Comparison of ENCODE assay signal across 8 cellular contexts in the genomic region with DNA sequence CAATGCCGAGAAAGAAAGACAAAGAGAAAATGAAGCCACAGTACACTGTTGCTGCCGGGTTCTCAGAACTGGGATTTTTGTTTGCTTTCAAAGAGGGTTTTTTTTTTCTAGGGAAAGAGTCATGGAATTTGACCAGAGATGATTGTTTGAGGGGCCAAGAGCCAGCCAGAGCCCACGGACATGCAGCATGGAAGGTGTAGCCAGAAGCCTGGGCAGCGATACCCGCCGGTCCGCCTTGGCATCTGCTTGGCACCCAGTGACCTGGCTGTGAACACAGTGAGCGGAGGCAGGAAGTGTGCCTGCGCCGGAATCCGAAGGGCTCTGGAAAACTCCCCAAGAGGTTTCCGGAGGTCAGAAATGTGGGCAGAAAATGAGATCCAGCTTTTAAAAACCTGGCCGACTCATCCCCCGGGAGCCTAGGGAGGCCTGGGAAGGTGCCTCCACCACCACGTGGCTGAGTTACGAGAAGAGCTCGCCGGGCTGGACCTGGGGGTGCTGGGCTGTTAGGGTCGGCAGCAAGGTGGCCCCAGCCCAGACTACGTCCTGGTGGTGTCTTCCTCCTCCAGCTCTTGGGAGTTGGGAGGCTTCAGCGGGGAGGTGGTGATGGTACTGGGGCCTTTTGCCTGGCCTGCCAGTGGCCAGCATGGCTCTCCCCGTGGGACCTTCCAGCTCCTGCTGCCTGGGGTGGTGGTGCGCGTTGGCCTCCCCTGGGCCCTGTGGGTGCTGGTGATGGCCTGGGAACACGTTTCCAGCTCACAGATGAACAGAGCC.
DNase-seq lines count a peak whose midpoint lies in the region; ATAC-seq and TF ChIP-seq lines count a peak whose summit lies in the region.

No MANE protein-coding gene starts in this region.

- H3K9ac ChIP-seq in HCT116 (ENCODE audit: low read length) = no peak overlapping the region

- intact Hi-C loops in HCT116 (cut with micrococcal nuclease) = no loop called here
- intact Hi-C loops in stomach (cut with DNase I; ENCODE audit: low total_unique reads) = no loop called here

- H3K9me3 ChIP-seq in HCT116 (ENCODE audit: control insufficient read depth in 1 of 2, insufficient read depth in 1 of 2, low read depth in 1 of 2, low read length in 2 of 2) (no peaks in the 10 kb centered on the region), stomach (no peaks in the 10 kb centered on the region)

- H3K4me3 ChIP-seq in HCT116 (replicated peaks in 1 of 2; ENCODE audit: low read depth in 1 of 2, low read length in 2 of 2) = no peak overlapping the region
- H3K4me3 ChIP-seq in stomach = peak overlapping the region; percentile 11 to 43 (median 23)

- ATAC-seq in HCT116 = no peak

- no peak for TF ChIP-seq EP300 in stomach (IDR thresholded peaks at IDR 0.05)

- H3K79me2 ChIP-seq in HCT116 (ENCODE audit: insufficient read depth, low read length) = peaks cover 100% of the 10 kb centered on the region

- no peaks in the 10 kb centered on the region; the same call in 1 of the 2 replicates for H4K20me1 ChIP-seq in HCT116 (ENCODE audit: insufficient read depth)

- RAD21 ChIA-PET in HCT116 (lab: Charles Lee; ENCODE audit: low non-redundant PET in 1 of 2, low total read pairs in 2 of 2, uncharacterized antibody in 2 of 2, unreplicated experiment in 2 of 2) = no interaction called here

- no peak overlapping the region for H3K4me2 ChIP-seq in HCT116 (ENCODE audit: low read length)

- POLR2A ChIA-PET in HCT116 (lab: Charles Lee) = no interaction called here

- H3K27ac ChIP-seq in HCT116 (ENCODE audit: low read depth, low read length) (peak overlapping the region; percentile 11; the same call in 1 of the 2 replicates), stomach (peak overlapping the region; percentile 82 to 100 (median 99))

- CTCF ChIA-PET in HCT116 (lab: Charles Lee) = no interaction called here

- H3K9me2 ChIP-seq in HCT116 (ENCODE audit: insufficient read depth) = no peaks in the 10 kb centered on the region

- WGBS in stomach, 5 donors = 18 to 37% (median 26%) methylated on average over 14 to 25 of the region's 25 CpGs

- no peak overlapping the region for H2AFZ ChIP-seq in HCT116 (ENCODE audit: low read depth, low read length, poor library complexity, severe bottlenecking)

- H3K36me3 ChIP-seq in HCT116 (ENCODE audit: control insufficient read depth in 1 of 2, insufficient read depth in 2 of 2, low read length in 2 of 2) (peaks cover 4 to 54% of the 10 kb centered on the region in 2 experiments; a peak in 3 of 4 replicates), stomach (peaks cover 29 to 56% (median 42%) of the 10 kb centered on the region in 4 donors)

- TF ChIP-seq RAD21 in HCT116 (IDR thresholded peaks at IDR 0.05; ENCODE audit: low read depth) = no peak

- DNase-seq in HCT116 (ENCODE audit: low read depth, low spot score) = no peak
- peak; percentile 62 for DNase-seq in cerebellar cortex (ENCODE audit: low spot score)
- DNase-seq in kidney glomerular epithelial cell (lab: John Stamatoyannopoulos, UW) = peak; percentile 58
- DNase-seq in stomach = peak; percentile 79
- DNase-seq in activated CD4-positive, alpha-beta T cell treated with anti-CD3 and anti-CD28 coated beads, Interleukin-2, amount 50 U/mL, for 1 hour = no peak
- DNase-seq in central memory CD4-positive, alpha-beta T cell = no peak
- DNase-seq in NCI-H2029 treated with DMSO at 0.1 percent for 48 hours (lab: John Stamatoyannopoulos, UW) = no peak
- DNase-seq in HuH-7.5 (ENCODE audit: low spot score) = no peak

- TF ChIP-seq CTCF in HCT116 (IDR thresholded peaks at IDR 0.05 in 2 of 3, conservative IDR thresholded peaks at IDR 0.05 in 1 of 3; ENCODE audit: borderline replicate concordance in 1 of 3, insufficient read depth in 1 of 3, low read depth in 2 of 3, low read length in 2 of 3) (no peak), stomach (IDR thresholded peaks at IDR 0.05) (no peak)

- no peak for TF ChIP-seq POLR2A in HCT116 (IDR thresholded peaks at IDR 0.05; ENCODE audit: borderline replicate concordance, extremely low read depth, insufficient read depth, insufficient read length)
- no peak for TF ChIP-seq POLR2A in stomach (IDR thresholded peaks at IDR 0.05)

- no TSS peak for BruUV-seq in HCT116 (replicated peaks; lab: Mats Ljungman, UMichigan)

- H3K27me3 ChIP-seq in HCT116 (ENCODE audit: insufficient read depth, low read length) = no peaks in the 10 kb centered on the region
- no peaks in the 10 kb centered on the region for H3K27me3 ChIP-seq in stomach

- H3K4me1 ChIP-seq in HCT116 (ENCODE audit: control insufficient read depth in 1 of 2, insufficient read depth in 2 of 2, low read length in 2 of 2) (peaks cover 25 to 49% of the 10 kb centered on the region in 2 experiments), stomach (peaks cover 98 to 100% (median 100%) of the 10 kb centered on the region in 4 donors)

TF ChIP-seq in HCT116, 20 proteins besides CTCF, POLR2A, EP300 and RAD21:
- no peak for TF ChIP-seq TCF7L2 (IDR thresholded peaks at IDR 0.05; ENCODE audit: borderline replicate concordance, extremely low read depth, insufficient read depth, insufficient read length)
- no peak for TF ChIP-seq CBX3 (IDR thresholded peaks at IDR 0.05; ENCODE audit: low read depth)
- TF ChIP-seq MAX (IDR thresholded peaks at IDR 0.05) = no peak
- no peak for TF ChIP-seq ELF1 (IDR thresholded peaks at IDR 0.05; ENCODE audit: borderline replicate concordance, low read depth)
- no peak for TF ChIP-seq YY1 (IDR thresholded peaks at IDR 0.05; ENCODE audit: extremely low read depth, insufficient replicate concordance, low read depth, low read length)
- TF ChIP-seq SRF (IDR thresholded peaks at IDR 0.05; ENCODE audit: low read depth) = no peak
- TF ChIP-seq ZFX (IDR thresholded peaks at IDR 0.05) = no peak
- no peak for TF ChIP-seq ATF3 (IDR thresholded peaks at IDR 0.05)
- TF ChIP-seq JUND (IDR thresholded peaks at IDR 0.05) = no peak
- no peak for TF ChIP-seq FOSL1 (IDR thresholded peaks at IDR 0.05; ENCODE audit: low read depth)
- no peak for TF ChIP-seq ZNF274 (IDR thresholded peaks at IDR 0.05; ENCODE audit: low read depth, low read length)
- no peak for TF ChIP-seq SP1 (IDR thresholded peaks at IDR 0.05; ENCODE audit: low read depth)
- TF ChIP-seq EZH2phosphoT487 (IDR thresholded peaks at IDR 0.05; ENCODE audit: borderline replicate concordance) = no peak
- TF ChIP-seq, protein P1, sequence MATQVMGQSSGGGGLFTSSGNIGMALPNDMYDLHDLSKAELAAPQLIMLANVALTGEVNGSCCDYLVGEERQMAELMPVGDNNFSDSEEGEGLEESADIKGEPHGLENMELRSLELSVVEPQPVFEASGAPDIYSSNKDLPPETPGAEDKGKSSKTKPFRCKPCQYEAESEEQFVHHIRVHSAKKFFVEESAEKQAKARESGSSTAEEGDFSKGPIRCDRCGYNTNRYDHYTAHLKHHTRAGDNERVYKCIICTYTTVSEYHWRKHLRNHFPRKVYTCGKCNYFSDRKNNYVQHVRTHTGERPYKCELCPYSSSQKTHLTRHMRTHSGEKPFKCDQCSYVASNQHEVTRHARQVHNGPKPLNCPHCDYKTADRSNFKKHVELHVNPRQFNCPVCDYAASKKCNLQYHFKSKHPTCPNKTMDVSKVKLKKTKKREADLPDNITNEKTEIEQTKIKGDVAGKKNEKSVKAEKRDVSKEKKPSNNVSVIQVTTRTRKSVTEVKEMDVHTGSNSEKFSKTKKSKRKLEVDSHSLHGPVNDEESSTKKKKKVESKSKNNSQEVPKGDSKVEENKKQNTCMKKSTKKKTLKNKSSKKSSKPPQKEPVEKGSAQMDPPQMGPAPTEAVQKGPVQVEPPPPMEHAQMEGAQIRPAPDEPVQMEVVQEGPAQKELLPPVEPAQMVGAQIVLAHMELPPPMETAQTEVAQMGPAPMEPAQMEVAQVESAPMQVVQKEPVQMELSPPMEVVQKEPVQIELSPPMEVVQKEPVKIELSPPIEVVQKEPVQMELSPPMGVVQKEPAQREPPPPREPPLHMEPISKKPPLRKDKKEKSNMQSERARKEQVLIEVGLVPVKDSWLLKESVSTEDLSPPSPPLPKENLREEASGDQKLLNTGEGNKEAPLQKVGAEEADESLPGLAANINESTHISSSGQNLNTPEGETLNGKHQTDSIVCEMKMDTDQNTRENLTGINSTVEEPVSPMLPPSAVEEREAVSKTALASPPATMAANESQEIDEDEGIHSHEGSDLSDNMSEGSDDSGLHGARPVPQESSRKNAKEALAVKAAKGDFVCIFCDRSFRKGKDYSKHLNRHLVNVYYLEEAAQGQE (IDR thresholded peaks at IDR 0.05; ENCODE audit: low read depth) = no peak
- TF ChIP-seq, protein P2, sequence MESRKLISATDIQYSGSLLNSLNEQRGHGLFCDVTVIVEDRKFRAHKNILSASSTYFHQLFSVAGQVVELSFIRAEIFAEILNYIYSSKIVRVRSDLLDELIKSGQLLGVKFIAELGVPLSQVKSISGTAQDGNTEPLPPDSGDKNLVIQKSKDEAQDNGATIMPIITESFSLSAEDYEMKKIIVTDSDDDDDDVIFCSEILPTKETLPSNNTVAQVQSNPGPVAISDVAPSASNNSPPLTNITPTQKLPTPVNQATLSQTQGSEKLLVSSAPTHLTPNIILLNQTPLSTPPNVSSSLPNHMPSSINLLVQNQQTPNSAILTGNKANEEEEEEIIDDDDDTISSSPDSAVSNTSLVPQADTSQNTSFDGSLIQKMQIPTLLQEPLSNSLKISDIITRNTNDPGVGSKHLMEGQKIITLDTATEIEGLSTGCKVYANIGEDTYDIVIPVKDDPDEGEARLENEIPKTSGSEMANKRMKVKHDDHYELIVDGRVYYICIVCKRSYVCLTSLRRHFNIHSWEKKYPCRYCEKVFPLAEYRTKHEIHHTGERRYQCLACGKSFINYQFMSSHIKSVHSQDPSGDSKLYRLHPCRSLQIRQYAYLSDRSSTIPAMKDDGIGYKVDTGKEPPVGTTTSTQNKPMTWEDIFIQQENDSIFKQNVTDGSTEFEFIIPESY (IDR thresholded peaks at IDR 0.05; ENCODE audit: extremely low read depth, insufficient replicate concordance, low read length) = no peak
- TF ChIP-seq POLR2AphosphoS5 (IDR thresholded peaks at IDR 0.05; ENCODE audit: low read depth, low read length) = no peak
- no peak for TF ChIP-seq CEBPB (IDR thresholded peaks at IDR 0.05; ENCODE audit: low read depth)
- no peak for TF ChIP-seq EZH2 (IDR thresholded peaks at IDR 0.05)
- TF ChIP-seq SIN3A (IDR thresholded peaks at IDR 0.05; ENCODE audit: low read depth) = no peak
- no peak for TF ChIP-seq EGR1 (IDR thresholded peaks at IDR 0.05; ENCODE audit: low read depth)

Comparison
In these comparisons a context has a peak if more than half of its experiments do, and no peak if none do; other contexts are left out.
1. DNase-seq: peak in cerebellar cortex (single experiment), kidney glomerular epithelial cell (single experiment) and stomach (single experiment); none in HCT116 (single experiment), activated CD4-positive, alpha-beta T cell treated with anti-CD3 and anti-CD28 coated beads, Interleukin-2, amount 50 U/mL, for 1 hour (single experiment), central memory CD4-positive, alpha-beta T cell (single experiment), NCI-H2029 treated with DMSO at 0.1 percent for 48 hours (single experiment) and HuH-7.5 (single experiment).
2. H3K4me3 ChIP-seq: peak in stomach (4 of 4); none in HCT116 (0 of 2).